ENCODE assay signal across 2 cellular contexts in genomic region chr3:152350139-152350538, GRCh38.
TF ChIP-seq lines count a peak whose summit lies in the region.

No MANE protein-coding gene starts in this region.

TF ChIP-seq in A549, 52 proteins besides CTCF, POLR2A, EP300 and RAD21 (continued from another document):
- TF ChIP-seq ZSCAN20 (CRISPR knock-in tag; IDR thresholded peaks at IDR 0.05) (no peak), PBX3 (IDR thresholded peaks at IDR 0.05) (no peak)

TF ChIP-seq in GM23338, 12 proteins besides CTCF, POLR2A, EP300 and RAD21 (continued from another document):
- TF ChIP-seq ETS1 (IDR thresholded peaks at IDR 0.05), result no peak
- no peak for TF ChIP-seq ZNF462 (CRISPR knock-in tag; IDR thresholded peaks at IDR 0.05)
- no peak for TF ChIP-seq JUNB (IDR thresholded peaks at IDR 0.05; ENCODE audit: unreplicated experiment)
- no peak for TF ChIP-seq REST (IDR thresholded peaks at IDR 0.05; ENCODE audit: unreplicated experiment)
- no peak for TF ChIP-seq EZH2 (IDR thresholded peaks at IDR 0.05; ENCODE audit: low read depth, unreplicated experiment)
